Comparison of ENCODE assay signal across 2 cellular contexts in genomic region chr11:59429924-59430516, GRCh38.
A peak's percentile ranks its signal among the peaks of the same experiment; 100 is the strongest.
TF ChIP-seq lines count a peak whose summit lies in the region.

No MANE protein-coding gene starts in this region.

TF ChIP-seq in GM12878, 131 proteins besides CTCF, POLR2A, EP300 and RAD21 (continues in another document):
- TF ChIP-seq CHD1 (IDR thresholded peaks at IDR 0.05; ENCODE audit: low read depth, low read length) (no peak), RUNX3 (IDR thresholded peaks at IDR 0.05; ENCODE audit: low read length) (peak; percentile 33; the same call in 1 of the 2 replicates), LARP7 (IDR thresholded peaks at IDR 0.05) (no peak), CBX3 (IDR thresholded peaks at IDR 0.05; ENCODE audit: borderline replicate concordance, low read depth) (no peak), SMAD1 (IDR thresholded peaks at IDR 0.05; ENCODE audit: low read depth, partially characterized antibody) (no peak), YY1 (IDR thresholded peaks at IDR 0.05; ENCODE audit: low read depth, low read length) (0 out of 2 replicates have a peak, but pooled peaks have one; percentile 28), BCL11A (IDR thresholded peaks at IDR 0.05; ENCODE audit: low read depth, low read length) (no peak), ATF2 (IDR thresholded peaks at IDR 0.05; ENCODE audit: low read length) (no peak), IRF3 (IDR thresholded peaks at IDR 0.05) (no peak), USF2 (IDR thresholded peaks at IDR 0.05; ENCODE audit: borderline replicate concordance, low read depth, low read length) (no peak), SP1 (IDR thresholded peaks at IDR 0.05; ENCODE audit: low read depth, low read length) (no peak), EZH2 (IDR thresholded peaks at IDR 0.05; ENCODE audit: borderline replicate concordance, control insufficient read depth, low read depth, low read length) (no peak), SMC3 (IDR thresholded peaks at IDR 0.05; ENCODE audit: borderline replicate concordance, low read length) (peak; percentile 86; the same call in 1 of the 2 replicates), ZBTB40 (IDR thresholded peaks at IDR 0.05; ENCODE audit: borderline replicate concordance) (no peak), ZZZ3 (IDR thresholded peaks at IDR 0.05; ENCODE audit: control insufficient read depth, insufficient read length, low read depth) (no peak), YBX1 (IDR thresholded peaks at IDR 0.05) (no peak), PKNOX1 (IDR thresholded peaks at IDR 0.05) (peak; percentile 61; the same call in 1 of the 2 replicates), TCF3 (IDR thresholded peaks at IDR 0.05; ENCODE audit: borderline replicate concordance, insufficient read depth, low read depth, low read length) (no peak), WRNIP1 (IDR thresholded peaks at IDR 0.05; ENCODE audit: borderline replicate concordance, low read depth, low read length) (no peak)

TF ChIP-seq in liver, 16 proteins besides CTCF, POLR2A, EP300 and RAD21:
- TF ChIP-seq FOXA2 (IDR thresholded peaks at IDR 0.05) (no peak), REST (IDR thresholded peaks at IDR 0.05) (no peak), ZBTB33 (IDR thresholded peaks at IDR 0.05) (no peak), JUND (IDR thresholded peaks at IDR 0.05) (no peak), TAF1 (conservative IDR thresholded peaks at IDR 0.05) (no peak), EGR1 (IDR thresholded peaks at IDR 0.05; ENCODE audit: low read depth in 2 of 2) (no peak), YY1 (IDR thresholded peaks at IDR 0.05) (no peak), SP1 (IDR thresholded peaks at IDR 0.05) (no peak), RXRA (IDR thresholded peaks at IDR 0.05) (no peak), HNF4G (IDR thresholded peaks at IDR 0.05) (no peak), ATF3 (IDR thresholded peaks at IDR 0.05) (no peak), NR2F2 (IDR thresholded peaks at IDR 0.05) (no peak)
